8 cellular contexts compared by ENCODE assay signal in the genomic region with DNA sequence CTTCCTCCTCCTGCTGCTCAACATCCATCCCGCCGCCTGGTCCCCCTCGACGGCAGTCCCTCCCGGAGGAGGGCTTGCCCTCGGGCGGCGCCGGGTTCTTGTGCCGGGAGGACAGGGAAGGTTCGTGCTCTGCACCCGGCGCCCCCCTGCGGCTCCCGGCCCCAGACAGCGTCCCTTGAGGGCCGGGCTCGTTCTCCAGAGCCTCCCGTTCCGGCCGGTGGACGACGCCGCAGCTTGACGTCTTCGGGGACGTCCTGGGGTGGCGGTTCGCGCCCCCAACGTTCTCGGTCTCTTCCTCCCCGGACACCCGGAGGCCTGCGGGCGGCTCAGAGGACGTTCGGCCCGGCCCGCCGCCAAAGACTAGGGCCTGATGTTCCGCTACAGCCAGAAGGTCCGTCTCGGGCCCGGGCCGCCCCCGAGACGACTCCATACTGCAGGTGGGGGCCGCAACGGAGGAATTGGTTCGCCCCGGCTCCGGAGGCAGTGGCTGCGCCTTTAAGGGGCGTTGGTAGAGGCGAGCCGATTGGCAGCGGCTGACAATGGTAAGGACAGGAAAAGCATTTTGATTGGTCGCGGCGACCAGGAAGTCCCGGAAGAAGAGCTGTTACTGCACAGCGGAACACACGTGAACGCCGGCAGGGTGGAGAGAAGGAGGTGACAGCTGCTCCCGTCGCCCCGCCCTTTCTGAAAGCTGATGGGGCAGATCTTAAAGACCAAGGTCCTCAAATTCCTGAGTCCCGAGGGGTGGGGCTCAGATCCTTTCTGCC. TPM values are rescaled to one million over a fixed set of nuclear protein-coding genes. Genes with fewer than 3 reads are reported as not detected.
DNase-seq lines count a peak whose midpoint lies in the region; ATAC-seq and TF ChIP-seq lines count a peak whose summit lies in the region.

A gene (minus strand): TSS at position 470 of the 767 bp plus-strand sequence. CDS start 40 bp downstream, at position 430.

- ATAC-seq in GM19043 (IDR thresholded peaks at IDR 0.05; ENCODE audit: low read depth, unreplicated experiment) (peak; percentile 49), HG03432 (IDR thresholded peaks at IDR 0.05; ENCODE audit: unreplicated experiment) (peak; percentile 54)

- H3K36me3 Mint-ChIP-seq in chondrocyte (ENCODE audit: low read depth): no peaks in the 10 kb centered on the region

- no peaks in the 10 kb centered on the region for H3K27me3 Mint-ChIP-seq in chondrocyte (ENCODE audit: low read depth)

- peak within 1 kb of the TSS; percentile 15 for H3K27ac Mint-ChIP-seq in chondrocyte (ENCODE audit: unreplicated experiment)

- H3K9me3 Mint-ChIP-seq in chondrocyte (ENCODE audit: low read depth): no peaks in the 10 kb centered on the region

- peaks cover 11% of the 10 kb centered on the region for H3K4me1 Mint-ChIP-seq in chondrocyte (ENCODE audit: low read depth)

- DNase-seq in AG20443 (ENCODE audit: low spot score): peak; percentile 93
- DNase-seq in NCI-H510A (lab: John Stamatoyannopoulos, UW): peak; percentile 95
- peak; percentile 91 for DNase-seq in activated CD4-positive, alpha-beta T cell treated with anti-CD3 and anti-CD28 coated beads for 1 hour
- peak; percentile 99 for DNase-seq in chondrocyte (ENCODE audit: low spot score)
- DNase-seq in kidney tubule cell (ENCODE audit: low spot score): peak; percentile 99
- peak; percentile 75 to 94 (median 88) for DNase-seq in stimulated activated CD4-positive, alpha-beta T cell treated with anti-CD3 and anti-CD28 coated beads, Interleukin-1b, Interleukin-23, amount 100 ng/mL, for 24 hours (ENCODE audit: low read depth in 4 of 4, low spot score in 1 of 4)

- no peak within 1 kb of the TSS for H3K4me3 Mint-ChIP-seq in chondrocyte (ENCODE audit: unreplicated experiment)

- peak; percentile 50 for TF ChIP-seq CTCF in chondrocyte (IDR thresholded peaks at IDR 0.05)

RNA-seq across cellular contexts. Expression of the gene that starts here (rescaled TPM):
- 5.5 to 8.6 TPM (median 8.2 TPM) in 3 replicates for total RNA-seq in chondrocyte

Comparison
In these comparisons a context has a peak if more than half of its experiments do, and no peak if none do; other contexts are left out.
1. Peak in every context shown above with its lines: DNase-seq and ATAC-seq.